Comparison of ENCODE assay signal across 21 cellular contexts in the genomic region with DNA sequence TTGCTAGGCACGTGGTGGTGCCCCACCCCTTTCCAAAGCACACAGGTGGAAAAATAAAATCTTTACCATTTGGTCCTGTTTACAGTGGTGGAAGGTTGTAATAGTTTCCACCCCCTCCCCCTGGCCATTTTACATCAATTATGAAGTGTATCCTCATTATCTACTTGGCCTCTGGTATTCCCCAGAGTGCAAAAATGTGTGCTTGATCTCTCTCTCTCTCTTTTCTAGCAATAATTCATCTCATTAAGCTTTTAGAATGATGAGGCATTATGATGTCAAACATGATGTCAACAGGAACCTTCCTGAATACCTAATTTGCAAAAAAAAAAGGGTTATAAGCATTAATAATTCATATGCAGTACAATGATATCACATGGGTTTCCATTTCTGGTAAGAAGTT.
"Had no signal": no experiment of that assay in that cellular context is flagged by ENCODE, and none has a peak within 500 bp of the region (broad histone marks: within the 10 kb centered on the region; RNA-seq: fewer than 3 reads in every experiment).

No MANE protein-coding gene starts in this region.

- H3K4me1 ChIP-seq: gastrocnemius medialis, pancreas had no signal

- H3K27ac ChIP-seq: epithelial cell of prostate, esophagus muscularis mucosa, gastrocnemius medialis, heart right ventricle, pancreas, upper lobe of left lung, uterus had no signal

- H3K27ac Mint-ChIP-seq: naive B cell, nephron, progenitor cell of endocrine pancreas had no signal

- H3K4me3 ChIP-seq: esophagus muscularis mucosa, gastrocnemius medialis, heart right ventricle, pancreas, upper lobe of left lung, uterus had no signal

- DNase-seq: dorsolateral prefrontal cortex; effector memory CD4-positive, alpha-beta T cell; gastrocnemius medialis; heart right ventricle; hypothalamus; kidney glomerular epithelial cell; mesendoderm; naive B cell; occipital lobe; pancreas; right cardiac atrium; small intestine; stimulated activated CD4-positive, alpha-beta T cell treated with anti-CD3 and anti-CD28 coated beads, Interleukin-12 subunit alpha, Interleukin-12 subunit beta, amount 100 ng/mL, for 4 hours; stimulated activated CD4-positive, alpha-beta T cell treated with anti-CD3 and anti-CD28 coated beads, Interleukin-2, amount 100 ng/mL, for 48 hours; stimulated activated naive CD4-positive, alpha-beta T cell treated with Interleukin-2 at 50 U/mL for 16 hours; upper lobe of left lung; uterus had no signal

- H3K9me3 Mint-ChIP-seq: nephron had no signal

- H3K9me3 ChIP-seq: esophagus muscularis mucosa, gastrocnemius medialis, heart right ventricle, pancreas, upper lobe of left lung, uterus had no signal

- H3K36me3 ChIP-seq: esophagus muscularis mucosa, gastrocnemius medialis, heart right ventricle, pancreas, upper lobe of left lung, uterus had no signal

- H3K27me3 ChIP-seq: dorsolateral prefrontal cortex, uterus had no signal

- ATAC-seq: gastrocnemius medialis, heart right ventricle, pancreas, right cardiac atrium had no signal
